ENCODE assay signal across 17 cellular contexts in the genomic region with DNA sequence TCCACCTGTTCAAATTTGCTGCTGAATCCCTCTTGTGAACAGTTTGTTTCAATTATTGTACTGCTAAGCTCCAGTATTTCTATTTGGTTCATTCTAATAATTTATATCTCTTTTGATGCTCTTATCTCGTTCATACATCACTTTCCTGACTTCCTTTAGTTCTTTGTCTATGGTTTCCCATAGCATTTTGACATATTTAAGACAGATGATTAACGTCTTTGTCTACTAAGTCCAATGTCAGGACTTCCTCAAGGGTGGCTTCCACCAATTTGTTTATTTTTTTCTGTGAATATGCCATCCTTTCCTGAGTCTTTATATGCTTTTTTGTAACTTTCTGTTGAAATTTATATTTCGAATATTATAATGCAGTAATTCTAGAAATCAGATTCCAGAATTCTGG. TPM values are rescaled to one million over a fixed set of nuclear protein-coding genes. Genes with fewer than 3 reads are reported as not detected.
A peak's percentile ranks its signal among the peaks of the same experiment; 100 is the strongest.
DNase-seq lines count a peak whose midpoint lies in the region; ATAC-seq, FAIRE-seq and TF ChIP-seq lines count a peak whose summit lies in the region.
"Had no signal": no experiment of that assay in that cellular context is flagged by ENCODE, and none has a peak within 500 bp of the region (broad histone marks: within the 10 kb centered on the region; RNA-seq: fewer than 3 reads in every experiment).

No MANE protein-coding gene starts in this region.

- no peak overlapping the region for H3K27ac ChIP-seq in K562 (ENCODE audit: extremely low read depth, low read depth, low read length)
- H3K27ac ChIP-seq: GM23248 had no signal

- no peak for DNase-seq in K562 (ENCODE audit: extremely low read depth in 1 of 4, low spot score in 3 of 4)
- peak; percentile 15 to 67 for DNase-seq in lung microvascular endothelial cell (ENCODE audit: low read depth in 2 of 2)
- no peak for DNase-seq in activated naive CD8-positive, alpha-beta T cell treated with anti-CD3 and anti-CD28 coated beads for 36 hours
- no peak for DNase-seq in NCI-H1092 treated with DMSO at 0.1 percent for 48 hours (lab: John Stamatoyannopoulos, UW)
- no peak for DNase-seq in cerebellum (ENCODE audit: low spot score)
- DNase-seq: C1 segment of cervical spinal cord; Calu3; CD4-positive, alpha-beta memory T cell; COR-L47; DMS53; DMS79 treated with DMSO at 0.1 percent for 48 hours; GF-D8; GM23248; H7; HCEC 1CT had no signal

- CTCF ChIA-PET in K562 (lab: Yijun Ruan, JAX; ENCODE audit: low intra/inter-chr PET ratio), result no interaction called here

- no peak for ATAC-seq in K562

- no peaks in the 10 kb centered on the region for H3K27me3 Mint-ChIP-seq in activated naive CD8-positive, alpha-beta T cell treated with anti-CD3 and anti-CD28 coated beads for 36 hours
- H3K27me3 Mint-ChIP-seq: CD4-positive, alpha-beta memory T cell had no signal

- no peak overlapping the region for H3K4me3 Mint-ChIP-seq in activated naive CD8-positive, alpha-beta T cell treated with anti-CD3 and anti-CD28 coated beads for 36 hours
- H3K4me3 Mint-ChIP-seq: CD4-positive, alpha-beta memory T cell had no signal

- TF ChIP-seq RAD21 in K562 (CRISPR knock-in tag; conservative IDR thresholded peaks at IDR 0.05 in 1 of 2, IDR thresholded peaks at IDR 0.05 in 1 of 2), result no peak

- peak overlapping the region; percentile 9 for H3K4me3 ChIP-seq in Loucy (ENCODE audit: low read length, poor library complexity, severe bottlenecking)
- H3K4me3 ChIP-seq in K562, result no peak overlapping the region
- H3K4me3 ChIP-seq: GM23248 had no signal

- TF ChIP-seq EP300 in K562 (IDR thresholded peaks at IDR 0.05; ENCODE audit: low read length), result no peak

- H3K9me3 ChIP-seq in Loucy (ENCODE audit: insufficient read depth, low read depth, low read length), result no peaks in the 10 kb centered on the region
- no peaks in the 10 kb centered on the region for H3K9me3 ChIP-seq in K562 (replicated peaks; ENCODE audit: control insufficient read depth, insufficient read depth, low read depth, low read length)

- H3K9ac ChIP-seq in Loucy (ENCODE audit: low read depth, low read length, poor library complexity, severe bottlenecking), result no peak overlapping the region
- no peak overlapping the region for H3K9ac ChIP-seq in K562 (ENCODE audit: insufficient read depth in 1 of 2, low read depth in 2 of 2, low read length in 2 of 2)
- H3K9ac ChIP-seq: GM23248 had no signal

- H3K9me1 ChIP-seq in K562 (ENCODE audit: control insufficient read depth, insufficient read depth, low read length), result no peaks in the 10 kb centered on the region

- no TSS peak for BruUV-seq in K562 (replicated peaks; lab: Mats Ljungman, UMichigan)

- intact Hi-C loops in K562 (cut with micrococcal nuclease), result no loop called here

- H3K9me3 Mint-ChIP-seq in activated naive CD8-positive, alpha-beta T cell treated with anti-CD3 and anti-CD28 coated beads for 36 hours, result no peaks in the 10 kb centered on the region
- H3K9me3 Mint-ChIP-seq: CD4-positive, alpha-beta memory T cell had no signal

- H3K4me2 ChIP-seq in Loucy (ENCODE audit: low read depth, low read length, poor library complexity, severe bottlenecking) (peak overlapping the region; percentile 16), K562 (ENCODE audit: insufficient read depth, low read length) (no peak overlapping the region)

- H3K4me1 ChIP-seq in Loucy (ENCODE audit: insufficient read depth, low read length, poor library complexity, severe bottlenecking) (peaks cover 17% of the 10 kb centered on the region), K562 (replicated peaks in 1 of 2; ENCODE audit: control insufficient read depth in 2 of 2, insufficient read depth in 2 of 2, low read length in 2 of 2) (no peaks in the 10 kb centered on the region; a peak in 1 of 5 replicates)

- no peaks in the 10 kb centered on the region for H4K20me1 ChIP-seq in Loucy (ENCODE audit: insufficient read depth, low read length, poor library complexity, severe bottlenecking)
- no peaks in the 10 kb centered on the region for H4K20me1 ChIP-seq in K562 (replicated peaks; ENCODE audit: control insufficient read depth, insufficient read depth, low read length)

- H2AFZ ChIP-seq in Loucy (ENCODE audit: low read length) (no peak overlapping the region), K562 (ENCODE audit: low read depth, low read length) (no peak overlapping the region)
- H2AFZ ChIP-seq: GM23248 had no signal

- no peaks in the 10 kb centered on the region for H3K9me2 ChIP-seq in Loucy (replicated peaks; ENCODE audit: low read depth, low read length)

- H3K36me3 Mint-ChIP-seq in activated naive CD8-positive, alpha-beta T cell treated with anti-CD3 and anti-CD28 coated beads for 36 hours, result peaks cover 3% of the 10 kb centered on the region

- peaks cover 5% of the 10 kb centered on the region; the same call in 1 of the 2 replicates for H3F3A ChIP-seq in Loucy (ENCODE audit: low read depth)

- TF ChIP-seq CTCF in Loucy (conservative IDR thresholded peaks at IDR 0.05; ENCODE audit: low read length) (no peak), K562 (IDR thresholded peaks at IDR 0.05 in 2 of 3, conservative IDR thresholded peaks at IDR 0.05 in 1 of 3; ENCODE audit: insufficient read depth in 2 of 3, low read depth in 1 of 3, low read length in 3 of 3) (no peak)

- FAIRE-seq in K562 (lab: Jason Lieb, UNC), result no peak
- FAIRE-seq: H1 had no signal

- H3K4me1 Mint-ChIP-seq in activated naive CD8-positive, alpha-beta T cell treated with anti-CD3 and anti-CD28 coated beads for 36 hours, result peaks cover 9% of the 10 kb centered on the region

- TF ChIP-seq POLR2A in K562 (conservative IDR thresholded peaks at IDR 0.05), result no peak

- H3K27me3 ChIP-seq in Loucy (ENCODE audit: insufficient read depth, low read length, poor library complexity, severe bottlenecking) (no peaks in the 10 kb centered on the region), K562 (ENCODE audit: control insufficient read depth in 2 of 2, insufficient read depth in 2 of 2, low read length in 2 of 2) (no peaks in the 10 kb centered on the region)

- H3K79me2 ChIP-seq in Loucy (ENCODE audit: insufficient read depth, low read length) (peaks cover 6% of the 10 kb centered on the region; the same call in 1 of the 2 replicates), K562 (ENCODE audit: control insufficient read depth, insufficient read depth, low read length) (peaks cover 17% of the 10 kb centered on the region; the same call in 2 of the 3 replicates)

- no peaks in the 10 kb centered on the region for H3K36me3 ChIP-seq in Loucy (ENCODE audit: insufficient read depth, low read length)
- H3K36me3 ChIP-seq in K562 (ENCODE audit: control insufficient read depth, insufficient read depth, low read length), result no peaks in the 10 kb centered on the region

- H3K27ac Mint-ChIP-seq in activated naive CD8-positive, alpha-beta T cell treated with anti-CD3 and anti-CD28 coated beads for 36 hours, result no peak overlapping the region

- in situ Hi-C loops in K562 (cut with MboI), result loop anchor here (25.0 kb wide), 1 partner anchor 810 kb away; no protein-coding TSS in a partner anchor

- POLR2A ChIA-PET in K562 (lab: Yijun Ruan, JAX), result no interaction called here

- WGBS in K562 (ENCODE audit: insufficient coverage, low coverage, missing lambda C conversion rate), result 43% methylated on average over 3 of the region's 3 CpGs

TF ChIP-seq in K562, 482 proteins besides CTCF, POLR2A, EP300 and RAD21:
- TF ChIP-seq MEIS2 (IDR thresholded peaks at IDR 0.05; ENCODE audit: partially characterized antibody) (peak; percentile 22), DPF2 (IDR thresholded peaks at IDR 0.05) (no peak)

RNA-seq across cellular contexts. Expression of a gene that starts 9.6 kb away (rescaled TPM):
- total RNA-seq in K562 (2011; cell fraction: chromatin; rRNA removed; ENCODE audit: low replicate concordance), result 60.2 and 142 TPM in 2 replicates
- 26.5 and 31.6 TPM in 2 replicates for total RNA-seq in K562 (2011; cell fraction: nucleolus; rRNA removed)
- 64.9 and 92.9 TPM in 2 replicates for total RNA-seq in K562 (2011; cell fraction: nucleoplasm; rRNA removed)
- total RNA-seq in K562 (2014; rRNA removed) (12.3 and 17.3 TPM in 2 replicates), K562 (2014; rRNA removed; fragmentation: Illumina TruSeq; extraction: Trizol) (24.8 and 28.4 TPM in 2 replicates), K562 (2015; rRNA removed; fragmentation: Illumina TruSeq; extraction: Trizol) (17.1 and 20.4 TPM in 2 replicates), K562 (2021) (20.6 and 22.7 TPM in 2 replicates), lung microvascular endothelial cell (29.6 and 40.5 TPM in 2 replicates), cerebellum (55.0 TPM)
- polyA plus RNA-seq in K562 (2011; rRNA removed) (20.6 and 25.6 TPM in 2 replicates), K562 (2014; fragmentation: Illumina TruSeq; extraction: Trizol) (9.9 TPM in 2 replicates), K562 (2014; fragmentation: Nextera tagmentation; extraction: Ambion mirVana) (10 to 100 TPM; 14.6 to 15.2 TPM), K562 (2014; rRNA removed) (11.3 and 12.3 TPM in 2 replicates)
- polyA plus RNA-seq in K562 (2011; cell fraction: cytosol; rRNA removed), result 4.5 and 17.6 TPM in 2 replicates
- polyA plus RNA-seq in K562 (2011; cell fraction: nucleus; rRNA removed), result 11.0 and 14.0 TPM in 2 replicates
- 10.4 and 11.0 TPM in 2 replicates for polyA plus RNA-seq in K562 (2012)
- polyA minus RNA-seq in K562 (2011; rRNA and poly(A)+ RNA removed), result 131 and 146 TPM in 2 replicates
- 15.7 and 16.8 TPM in 2 replicates for polyA minus RNA-seq in K562 (2011; cell fraction: cytosol; rRNA and poly(A)+ RNA removed)
- 52.0 and 80.2 TPM in 2 replicates for polyA minus RNA-seq in K562 (2011; cell fraction: nucleus; rRNA and poly(A)+ RNA removed)
- 10 to 100 TPM; 21.5 to 25.0 TPM for total RNA-seq in activated naive CD8-positive, alpha-beta T cell treated with anti-CD3 and anti-CD28 coated beads for 36 hours

RNA-seq across cellular contexts. Expression of a gene that starts 9.8 kb away (rescaled TPM):
- total RNA-seq in K562 (2011; cell fraction: chromatin; rRNA removed; ENCODE audit: low replicate concordance), result 30.6 and 57.6 TPM in 2 replicates
- total RNA-seq in K562 (2011; cell fraction: nucleolus; rRNA removed), result 17.1 and 20.7 TPM in 2 replicates
- total RNA-seq in K562 (2011; cell fraction: nucleoplasm; rRNA removed), result 25.0 and 26.9 TPM in 2 replicates
- 7.6 and 8.2 TPM in 2 replicates for total RNA-seq in K562 (2014; rRNA removed)
- 12.2 and 13.3 TPM in 2 replicates for total RNA-seq in K562 (2014; rRNA removed; fragmentation: Illumina TruSeq; extraction: Trizol)
- total RNA-seq in K562 (2015; rRNA removed; fragmentation: Illumina TruSeq; extraction: Trizol), result 13.6 and 15.3 TPM in 2 replicates
- 9.1 and 10.1 TPM in 2 replicates for total RNA-seq in K562 (2021)
- 9.6 and 10.4 TPM in 2 replicates for polyA plus RNA-seq in K562 (2011; rRNA removed)
- 1.9 and 2.0 TPM in 2 replicates for polyA plus RNA-seq in K562 (2011; cell fraction: cytosol; rRNA removed)
- polyA plus RNA-seq in K562 (2011; cell fraction: nucleus; rRNA removed), result 34.2 and 35.4 TPM in 2 replicates
- 4.5 and 7.1 TPM in 2 replicates for polyA plus RNA-seq in K562 (2012)
- 6.6 and 8.3 TPM in 2 replicates for polyA plus RNA-seq in K562 (2014; fragmentation: Illumina TruSeq; extraction: Trizol)
- 1 to 10 TPM; 1.4 to 2.0 TPM for polyA plus RNA-seq in K562 (2014; fragmentation: Nextera tagmentation; extraction: Ambion mirVana)
- 4.2 and 4.3 TPM in 2 replicates for polyA plus RNA-seq in K562 (2014; rRNA removed)
- 51.0 and 52.5 TPM in 2 replicates for polyA minus RNA-seq in K562 (2011; rRNA and poly(A)+ RNA removed)
- polyA minus RNA-seq in K562 (2011; cell fraction: cytosol; rRNA and poly(A)+ RNA removed), result 10.3 and 11.6 TPM in 2 replicates
- 62.6 and 109 TPM in 2 replicates for polyA minus RNA-seq in K562 (2011; cell fraction: nucleus; rRNA and poly(A)+ RNA removed)
- total RNA-seq in lung microvascular endothelial cell, result 14.4 and 18.1 TPM in 2 replicates
- 10 to 100 TPM; 13.5 to 13.9 TPM for total RNA-seq in activated naive CD8-positive, alpha-beta T cell treated with anti-CD3 and anti-CD28 coated beads for 36 hours
- 70.5 TPM for total RNA-seq in cerebellum

Comparison
In these comparisons a context has a peak if more than half of its experiments do, and no peak if none do; other contexts are left out.
1. DNase-seq: peak in lung microvascular endothelial cell (2 of 2); none in K562 (0 of 4), activated naive CD8-positive, alpha-beta T cell treated with anti-CD3 and anti-CD28 coated beads for 36 hours (single experiment), NCI-H1092 treated with DMSO at 0.1 percent for 48 hours (single experiment) and cerebellum (single experiment).